ENCODE assay signal across 1 cellular context in genomic region chr19:3047307-3048189, GRCh38.
TF ChIP-seq lines count a peak whose summit lies in the region.

No MANE protein-coding gene starts in this region.

TF ChIP-seq in HepG2, 621 proteins besides CTCF, POLR2A, EP300 and RAD21 (continued from another document):
- TF ChIP-seq ZNF441 (CRISPR knock-in tag; IDR thresholded peaks at IDR 0.05; ENCODE audit: borderline replicate concordance) (no peak), ZNF597 (CRISPR knock-in tag; IDR thresholded peaks at IDR 0.05) (no peak), CHD4 (IDR thresholded peaks at IDR 0.05; ENCODE audit: borderline replicate concordance, low read length) (no peak), PBX2 (CRISPR knock-in tag; IDR thresholded peaks at IDR 0.05) (no peak), ZNF549 (CRISPR knock-in tag; IDR thresholded peaks at IDR 0.05) (no peak), ZNF550 (CRISPR knock-in tag; IDR thresholded peaks at IDR 0.05; ENCODE audit: borderline replicate concordance) (no peak), CSRNP1 (CRISPR knock-in tag; IDR thresholded peaks at IDR 0.05) (no peak), ZMYM3 (CRISPR knock-in tag; IDR thresholded peaks at IDR 0.05) (peak; percentile 54), HMG20B (CRISPR knock-in tag; conservative IDR thresholded peaks at IDR 0.05) (no peak), ZNF235 (CRISPR knock-in tag; IDR thresholded peaks at IDR 0.05; ENCODE audit: borderline replicate concordance) (no peak), SP1 (IDR thresholded peaks at IDR 0.05) (no peak), SP1 (CRISPR knock-in tag; IDR thresholded peaks at IDR 0.05) (no peak), ZBED4 (CRISPR knock-in tag; IDR thresholded peaks at IDR 0.05; ENCODE audit: borderline replicate concordance) (0 out of 2 replicates have a peak, but pooled peaks have one; percentile 37), SUZ12 (IDR thresholded peaks at IDR 0.05; ENCODE audit: low read depth, low read length) (no peak), HINFP (CRISPR knock-in tag; IDR thresholded peaks at IDR 0.05; ENCODE audit: low read depth) (no peak), ZSCAN21 (CRISPR knock-in tag; IDR thresholded peaks at IDR 0.05; ENCODE audit: borderline replicate concordance) (no peak), NR2F6 (IDR thresholded peaks at IDR 0.05) (no peak), NR2F6 (CRISPR knock-in tag; IDR thresholded peaks at IDR 0.05) (0 out of 2 replicates have a peak, but pooled peaks have one; percentile 5), MED1 (CRISPR knock-in tag; IDR thresholded peaks at IDR 0.05) (peak; percentile 28; the same call in 1 of the 2 replicates), ZFP91 (CRISPR knock-in tag; IDR thresholded peaks at IDR 0.05; ENCODE audit: borderline replicate concordance) (no peak), HNRNPUL1 (IDR thresholded peaks at IDR 0.05; ENCODE audit: low read depth, low read length) (no peak), ZFY (CRISPR knock-in tag; IDR thresholded peaks at IDR 0.05) (0 out of 2 replicates have a peak, but pooled peaks have one; percentile 21), SP5 (CRISPR knock-in tag; IDR thresholded peaks at IDR 0.05; ENCODE audit: borderline replicate concordance, low read depth) (peak; percentile 58; the same call in 1 of the 2 replicates), ZNF230 (CRISPR knock-in tag; IDR thresholded peaks at IDR 0.05) (no peak), HCFC1 (IDR thresholded peaks at IDR 0.05; ENCODE audit: low read depth, low read length) (no peak), ASH2L (IDR thresholded peaks at IDR 0.05; ENCODE audit: insufficient read length, low read depth, low read length) (no peak), SALL1 (CRISPR knock-in tag; IDR thresholded peaks at IDR 0.05) (peak; percentile 49; the same call in 1 of the 2 replicates), HBP1 (CRISPR knock-in tag; IDR thresholded peaks at IDR 0.05; ENCODE audit: low read depth) (0 out of 2 replicates have a peak, but pooled peaks have one; percentile 72), ZNF607 (CRISPR knock-in tag; IDR thresholded peaks at IDR 0.05; ENCODE audit: borderline replicate concordance) (no peak), ZNF101 (CRISPR knock-in tag; IDR thresholded peaks at IDR 0.05; ENCODE audit: borderline replicate concordance, low read depth) (no peak), ZNF747 (CRISPR knock-in tag; IDR thresholded peaks at IDR 0.05; ENCODE audit: borderline replicate concordance) (no peak), HOMEZ (CRISPR knock-in tag; IDR thresholded peaks at IDR 0.05; ENCODE audit: low read depth) (0 out of 2 replicates have a peak, but pooled peaks have one; percentile 17), HHEX (CRISPR knock-in tag; IDR thresholded peaks at IDR 0.05) (no peak), SMARCC2 (IDR thresholded peaks at IDR 0.05) (no peak), MIXL1 (CRISPR knock-in tag; IDR thresholded peaks at IDR 0.05) (no peak), ZFP37 (CRISPR knock-in tag; IDR thresholded peaks at IDR 0.05; ENCODE audit: borderline replicate concordance) (no peak), FOXJ3 (CRISPR knock-in tag; IDR thresholded peaks at IDR 0.05; ENCODE audit: borderline replicate concordance) (no peak), ZNF615 (CRISPR knock-in tag; IDR thresholded peaks at IDR 0.05; ENCODE audit: borderline replicate concordance) (no peak), MZF1 (CRISPR knock-in tag; IDR thresholded peaks at IDR 0.05; ENCODE audit: borderline replicate concordance) (no peak), ZBTB14 (CRISPR knock-in tag; IDR thresholded peaks at IDR 0.05) (no peak), SNAPC5 (CRISPR knock-in tag; IDR thresholded peaks at IDR 0.05; ENCODE audit: borderline replicate concordance) (no peak)
